ENCODE assay signal across 16 cellular contexts in the genomic region with DNA sequence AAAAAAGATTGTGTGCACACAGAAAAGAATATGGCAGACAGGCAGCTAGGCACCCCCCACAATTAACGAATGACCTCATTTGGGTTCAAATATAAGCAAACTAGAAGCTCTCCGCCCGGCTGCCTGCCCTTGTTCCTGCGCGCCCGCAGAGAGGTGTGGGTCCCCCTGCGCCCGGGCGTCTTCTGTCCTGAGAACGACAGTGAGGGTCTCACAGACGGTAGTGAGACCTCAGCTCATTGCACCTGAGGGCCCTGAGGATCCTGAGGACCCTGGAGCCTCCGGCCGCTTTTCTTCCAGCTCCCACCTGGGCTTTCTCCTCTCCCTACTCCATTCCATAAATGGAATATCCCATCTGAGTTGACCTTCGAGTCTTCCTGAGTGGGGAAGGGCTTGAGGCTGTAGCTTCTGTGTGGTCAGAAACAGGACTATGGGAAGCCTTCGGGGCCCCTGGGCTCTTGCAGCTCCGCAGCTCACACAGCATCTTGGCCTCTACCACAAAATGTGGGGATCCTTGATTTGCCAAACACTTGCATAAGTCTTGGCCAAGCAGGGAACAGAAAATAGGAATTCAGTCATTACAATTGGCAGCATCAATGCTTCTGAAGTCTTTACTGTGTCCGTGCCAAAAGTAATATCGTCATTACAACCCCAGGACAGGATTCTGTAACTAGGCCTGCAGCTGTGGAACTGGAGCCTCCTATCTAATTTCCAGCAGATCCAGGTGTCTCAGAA. TPM values are rescaled to one million over a fixed set of nuclear protein-coding genes. Genes with fewer than 3 reads are reported as not detected.
DNase-seq lines count a peak whose midpoint lies in the region; ATAC-seq and TF ChIP-seq lines count a peak whose summit lies in the region.
"Had no signal": no experiment of that assay in that cellular context is flagged by ENCODE, and none has a peak within 500 bp of the region (broad histone marks: within the 10 kb centered on the region; RNA-seq: fewer than 3 reads in every experiment).

No MANE protein-coding gene starts in this region.

- no peaks in the 10 kb centered on the region for H3K9me3 ChIP-seq in gastrocnemius medialis
- H3K9me3 ChIP-seq: A549, ascending aorta, thoracic aorta had no signal

- no peaks in the 10 kb centered on the region for H3K27me3 ChIP-seq in gastrocnemius medialis
- H3K27me3 ChIP-seq: ascending aorta had no signal

- ATAC-seq in gastrocnemius medialis: peak; percentile 56 to 79
- no peak for ATAC-seq in GM18502 (IDR thresholded peaks at IDR 0.05; ENCODE audit: poor library complexity, unreplicated experiment)
- ATAC-seq in GM19328 (IDR thresholded peaks at IDR 0.05; ENCODE audit: unreplicated experiment): no peak
- ATAC-seq: A549, K562 had no signal

- no peak overlapping the region for H3K4me3 ChIP-seq in gastrocnemius medialis
- H3K4me3 ChIP-seq: A549, ascending aorta, K562, thoracic aorta had no signal

- no peak overlapping the region for H3K27ac ChIP-seq in gastrocnemius medialis
- H3K27ac ChIP-seq: A549, ascending aorta, thoracic aorta had no signal

- H3K36me3 ChIP-seq in gastrocnemius medialis: no peaks in the 10 kb centered on the region
- H3K36me3 ChIP-seq: ascending aorta, thoracic aorta had no signal

- in situ Hi-C loops in gastrocnemius medialis (cut with MboI; ENCODE audit: low sequenced_read_pairs in 4 of 4): no loop called here

- no peak for TF ChIP-seq POLR2A in gastrocnemius medialis (IDR thresholded peaks at IDR 0.05)

- no peak for TF ChIP-seq CTCF in gastrocnemius medialis (IDR thresholded peaks at IDR 0.05 in 4 of 5, conservative IDR thresholded peaks at IDR 0.05 in 1 of 5)

- DNase-seq in activated CD4-positive, alpha-beta T cell treated with anti-CD3 and anti-CD28 coated beads for 1 hour: peak; percentile 5
- DNase-seq in activated CD4-positive, alpha-beta T cell treated with anti-CD3 and anti-CD28 coated beads, Interleukin-2, amount 50 U/mL, for 1 hour: no peak
- peak; percentile 28 for DNase-seq in ecto neural progenitor cell (ENCODE audit: low spot score)
- DNase-seq in islet precursor cell: peak; percentile 32
- peak in 1 of 2 donors; percentile 31 for DNase-seq in gastrocnemius medialis
- DNase-seq in SIG-M5 (lab: John Stamatoyannopoulos, UW): no peak
- DNase-seq: activated CD4-positive, alpha-beta T cell treated with anti-CD3 and anti-CD28 coated beads, Interleukin-2, amount 10 ng/mL, durations not matched to agents 24 days and 14 days; NCI-H1105; NCI-H2227 treated with DMSO at 0.1 percent for 48 hours; T1000 had no signal

- intact Hi-C loops in gastrocnemius medialis (cut with DNase I; ENCODE audit: low total_unique reads): no loop called here

- H3K4me1 ChIP-seq in gastrocnemius medialis: peaks cover 0 to 3% of the 10 kb centered on the region in 2 donors
- H3K4me1 ChIP-seq: A549, ascending aorta had no signal

RNA-seq across cellular contexts. Expression of gene JAKMIP3, which starts 43.8 kb away (rescaled TPM):
- under 1 TPM; 0.24 to 0.67 (median 0.51) TPM for total RNA-seq in gastrocnemius medialis
- total RNA-seq: ascending aorta had no signal

Comparison
In these comparisons a context has a peak if more than half of its experiments do, and no peak if none do; other contexts are left out.
1. DNase-seq: peak in activated CD4-positive, alpha-beta T cell treated with anti-CD3 and anti-CD28 coated beads for 1 hour (single experiment), ecto neural progenitor cell (single experiment) and islet precursor cell (single experiment); none in activated CD4-positive, alpha-beta T cell treated with anti-CD3 and anti-CD28 coated beads, Interleukin-2, amount 50 U/mL, for 1 hour (single experiment) and SIG-M5 (single experiment).
2. ATAC-seq: peak in gastrocnemius medialis (2 of 2); none in GM18502 (single experiment) and GM19328 (single experiment).